In the genomic region with DNA sequence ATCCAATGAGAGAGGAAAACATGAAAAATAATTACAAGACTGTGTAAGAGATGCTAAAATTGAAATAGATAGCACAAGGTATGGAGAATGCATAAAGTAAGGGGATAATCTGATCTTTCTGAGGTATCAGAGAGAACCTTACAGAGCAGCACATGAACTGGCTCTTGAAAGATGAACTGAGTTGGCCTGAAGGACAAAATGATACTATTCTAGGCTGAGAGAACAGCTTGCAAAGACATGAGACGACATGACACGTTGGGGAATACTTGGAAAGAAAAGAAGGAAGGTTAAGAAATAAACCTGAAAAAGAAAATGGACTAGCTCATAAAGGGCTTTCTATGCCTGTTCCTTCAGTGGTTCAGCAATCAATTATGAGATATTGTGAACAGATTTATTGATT, we compare ENCODE assay signal across 23 cellular contexts.
"Had no signal": no experiment of that assay in that cellular context is flagged by ENCODE, and none has a peak within 500 bp of the region (broad histone marks: within the 10 kb centered on the region; RNA-seq: fewer than 3 reads in every experiment).

No MANE protein-coding gene starts in this region.

- H3K9ac ChIP-seq: SK-N-SH had no signal

- H3K4me2 ChIP-seq: SK-N-SH had no signal

- DNase-seq: IMR-90, Kasumi-1, KG1, MM.1S, NCI-H1105 treated with DMSO at 0.1 percent for 48 hours, NCI-H1417 treated with DMSO at 0.1 percent for 48 hours, NCI-H146, NCI-H187, NCI-H2029, NCI-H2081 treated with DMSO at 0.1 percent for 48 hours, NCI-H2171, NCI-H226, NCI-H446, NCI-H510A, NCI-H524 treated with DMSO at 0.1 percent for 48 hours, NCI-H69, NCI-H774, SHP77, SK-N-SH, SW 1271, T-cell had no signal

- H3K27ac ChIP-seq: HL-60, RWPE1 had no signal

- H3K9me3 ChIP-seq: SK-N-SH had no signal

- ATAC-seq: T-cell had no signal
